ENCODE assay signal across 8 cellular contexts in the genomic region with DNA sequence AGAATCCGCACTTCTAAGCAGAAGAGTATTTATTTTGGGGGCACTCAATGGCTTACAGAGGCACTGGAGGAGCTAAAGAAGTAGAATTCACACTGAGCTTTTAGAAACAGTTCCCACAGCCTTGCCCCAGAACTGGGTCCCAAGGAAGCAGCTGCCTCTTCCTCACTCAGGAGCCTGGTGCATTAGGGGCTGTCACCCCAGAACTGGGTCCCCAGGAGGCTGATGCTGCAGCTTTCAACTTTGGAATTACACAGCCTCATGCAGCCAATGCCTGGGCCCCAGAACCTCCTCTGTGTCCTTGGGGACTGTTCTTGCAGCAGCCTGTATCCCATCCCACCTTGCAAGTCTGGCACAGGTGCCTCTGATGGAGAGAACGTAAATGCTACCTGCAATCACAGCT.
"Had no signal": no experiment of that assay in that cellular context is flagged by ENCODE, and none has a peak within 500 bp of the region (broad histone marks: within the 10 kb centered on the region; RNA-seq: fewer than 3 reads in every experiment).

No MANE protein-coding gene starts in this region.

- H3K9me3 ChIP-seq: HAP-1 had no signal

- H3K27ac Mint-ChIP-seq: HFFc6 had no signal

- DNase-seq: GM23248, GOT3, H7, H9, HCEC 1CT, HFFc6 had no signal

- H3K4me1 ChIP-seq: HAP-1 had no signal

- H3K27ac ChIP-seq: GM23248 had no signal

- ATAC-seq: HCT116 had no signal

- H3K4me3 ChIP-seq: GM23248, HAP-1 had no signal

- H3K9me3 Mint-ChIP-seq: H9 had no signal

- H3K36me3 ChIP-seq: HAP-1 had no signal

- H3K4me3 Mint-ChIP-seq: H9, HFFc6 had no signal

- H2AFZ ChIP-seq: GM23248 had no signal
